In the genomic region with DNA sequence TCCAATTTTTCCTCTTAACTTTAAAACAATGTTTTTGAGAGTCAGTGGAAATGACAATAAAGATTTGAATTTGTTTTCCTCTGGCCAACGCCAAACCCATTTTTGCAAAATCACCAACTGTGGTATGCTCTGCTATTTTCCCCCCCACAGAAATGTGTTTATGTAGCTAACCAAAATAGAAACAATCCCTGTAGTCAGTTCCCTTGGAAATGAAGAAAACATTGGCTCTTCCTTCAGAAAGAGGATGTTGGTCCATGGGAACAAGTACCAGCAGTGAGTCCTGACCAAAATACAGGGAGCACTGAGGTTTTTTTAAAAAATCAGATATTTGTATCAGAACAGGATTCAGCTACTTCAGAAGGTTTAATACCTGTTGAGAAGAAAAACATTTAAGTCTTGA, we compare ENCODE assay signal across 17 cellular contexts.
DNase-seq lines count a peak whose midpoint lies in the region; ATAC-seq, FAIRE-seq and TF ChIP-seq lines count a peak whose summit lies in the region.
"Had no signal": no experiment of that assay in that cellular context is flagged by ENCODE, and none has a peak within 500 bp of the region (broad histone marks: within the 10 kb centered on the region; RNA-seq: fewer than 3 reads in every experiment).

No MANE protein-coding gene starts in this region.

- H3K9me3 Mint-ChIP-seq in CD14-positive monocyte, result peaks cover 0 to 13% (median 4%) of the 10 kb centered on the region in 7 donors
- H3K9me3 Mint-ChIP-seq: stimulated activated memory B cell treated with anti-CD40 and anti-IgM and Interleukin-4, amounts not matched to agents 10 μg/mL and 1 μg/mL and 100 μg/mL, for 72 hours had no signal

- DNase-seq in CD14-positive monocyte (ENCODE audit: low spot score), result no peak
- peak; percentile 78 for DNase-seq in fibroblast of gingiva (ENCODE audit: low read depth)
- no peak for DNase-seq in sciatic nerve (ENCODE audit: low spot score)
- no peak for DNase-seq in COLO668 (lab: John Stamatoyannopoulos, UW; ENCODE audit: unreplicated experiment)
- no peak for DNase-seq in GF-D8 (lab: John Stamatoyannopoulos, UW)
- DNase-seq in effector CD4-positive, alpha-beta T cell, result no peak
- DNase-seq: activated CD4-positive, alpha-beta T cell treated with anti-CD3 and anti-CD28 coated beads, Interleukin-2, amount 50 U/mL, for 4 hours; activated gamma-delta T cell treated with Interleukin-2 at 50 U/mL for 16 hours; COR-L47; H7; NCI-H524; retina; SHP77; T-cell had no signal

- peaks cover 55% of the 10 kb centered on the region for H3K4me1 Mint-ChIP-seq in CD14-positive monocyte
- H3K4me1 Mint-ChIP-seq: stimulated activated memory B cell treated with anti-CD40 and anti-IgM and Interleukin-4, amounts not matched to agents 10 μg/mL and 1 μg/mL and 100 μg/mL, for 72 hours; T-cell had no signal

- intact Hi-C loops in CD14-positive monocyte (cut with micrococcal nuclease), result no loop called here
- intact Hi-C loops in sciatic nerve (cut with DNase I), result no loop called here

- peak; percentile 7 for FAIRE-seq in TTC549 (lab: Jason Lieb, UNC)

- ATAC-seq in sciatic nerve, result peak; percentile 84
- no peak for ATAC-seq in GM18520 (IDR thresholded peaks at IDR 0.05; ENCODE audit: unreplicated experiment)
- ATAC-seq: stimulated activated memory B cell treated with anti-CD40 and anti-IgM and Interleukin-4, amounts not matched to agents 10 μg/mL and 1 μg/mL and 100 μg/mL, for 72 hours; T-cell had no signal

- H3K27ac Mint-ChIP-seq in CD14-positive monocyte, result peak overlapping the region in 5 of 7 donors; percentile 33 to 83 (median 70)
- H3K27ac Mint-ChIP-seq: stimulated activated memory B cell treated with anti-CD40 and anti-IgM and Interleukin-4, amounts not matched to agents 10 μg/mL and 1 μg/mL and 100 μg/mL, for 72 hours; T-cell had no signal

- TF ChIP-seq CTCF in CD14-positive monocyte (IDR thresholded peaks at IDR 0.05), result no peak

- peaks cover 0 to 3% of the 10 kb centered on the region in 2 donors for H3K36me3 Mint-ChIP-seq in CD14-positive monocyte
- H3K36me3 Mint-ChIP-seq: stimulated activated memory B cell treated with anti-CD40 and anti-IgM and Interleukin-4, amounts not matched to agents 10 μg/mL and 1 μg/mL and 100 μg/mL, for 72 hours; T-cell had no signal

- H3K4me3 Mint-ChIP-seq in CD14-positive monocyte, result no peak overlapping the region
- H3K4me3 Mint-ChIP-seq: stimulated activated memory B cell treated with anti-CD40 and anti-IgM and Interleukin-4, amounts not matched to agents 10 μg/mL and 1 μg/mL and 100 μg/mL, for 72 hours; T-cell had no signal

- H3K27me3 Mint-ChIP-seq in CD14-positive monocyte (ENCODE audit: low read depth in 3 of 3), result no peaks in the 10 kb centered on the region
